8 cellular contexts compared by ENCODE assay signal in the genomic region with DNA sequence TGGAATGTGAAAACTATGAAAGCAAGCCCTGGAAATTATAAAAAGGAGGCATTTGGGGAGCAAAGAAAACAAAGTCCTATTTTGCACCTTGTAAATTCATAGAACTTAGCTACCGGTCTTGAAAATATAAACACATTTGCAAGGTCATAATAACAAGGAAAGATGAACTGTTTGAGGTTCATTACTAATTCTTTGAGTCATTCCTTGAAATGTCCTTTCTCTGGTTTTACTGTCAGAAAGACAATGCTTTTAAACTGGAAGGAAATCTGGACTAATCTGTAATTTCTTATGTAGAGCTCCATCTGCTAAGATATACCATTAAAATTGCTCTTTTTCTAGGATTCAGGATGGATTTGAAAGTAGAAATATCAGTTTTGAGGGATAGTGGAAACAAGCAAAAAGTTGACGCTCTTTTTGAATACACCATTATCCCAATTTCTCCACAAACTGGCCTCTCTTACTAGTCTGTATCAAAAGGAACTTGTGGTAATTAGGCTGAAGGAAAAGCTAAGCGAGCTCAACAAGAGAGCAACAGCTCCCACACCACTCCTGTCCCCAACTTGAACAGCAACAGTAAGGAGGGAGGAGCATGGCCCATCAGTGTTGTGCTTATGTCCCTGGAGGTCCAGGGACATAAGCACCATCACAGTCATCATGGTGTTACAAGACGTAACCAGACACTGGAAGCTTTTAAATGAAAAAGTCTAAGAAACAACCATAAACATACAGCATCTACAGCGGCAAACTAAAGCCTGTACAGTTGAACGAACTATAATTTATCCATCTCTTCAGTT. TPM values are rescaled to one million over a fixed set of nuclear protein-coding genes. Genes with fewer than 3 reads are reported as not detected.
DNase-seq lines count a peak whose midpoint lies in the region; ATAC-seq and TF ChIP-seq lines count a peak whose summit lies in the region.

No MANE protein-coding gene starts in this region.

- no peaks in the 10 kb centered on the region; the same call in 1 of the 2 replicates for H3F3A ChIP-seq in Loucy (ENCODE audit: low read depth)

- no peaks in the 10 kb centered on the region for H3K9me2 ChIP-seq in Loucy (replicated peaks; ENCODE audit: low read depth, low read length)

- no peaks in the 10 kb centered on the region for H3K27me3 ChIP-seq in Loucy (ENCODE audit: insufficient read depth, low read length, poor library complexity, severe bottlenecking)
- H3K27me3 ChIP-seq in iPS-15b (ENCODE audit: control insufficient read depth, insufficient read depth, low read length): no peaks in the 10 kb centered on the region

- peak overlapping the region; percentile 93 for H3K9ac ChIP-seq in Loucy (ENCODE audit: low read depth, low read length, poor library complexity, severe bottlenecking)
- H3K9ac ChIP-seq in iPS-15b (ENCODE audit: low read depth, low read length): peak overlapping the region; percentile 95

- peaks cover 42% of the 10 kb centered on the region for H3K36me3 Mint-ChIP-seq in activated CD8-positive, alpha-beta memory T cell treated with anti-CD3 and anti-CD28 coated beads, Interleukin-2, amount 10 ng/mL, durations not matched to agents 7 days and 5 days
- peaks cover 41% of the 10 kb centered on the region for H3K36me3 Mint-ChIP-seq in activated T-helper 1 cell treated with anti-CD3 and anti-CD28 coated beads, Interleukin-12 subunit alpha, Interleukin-12 subunit beta, Interleukin-2, Interleukin-4 antibody, amounts not matched to agents 30 ng/mL and 10 ng/mL and 1 ng/mL, durations not matched to agents 14 hours and 24 hours and 36 hours (ENCODE audit: low read depth)
- H3K36me3 Mint-ChIP-seq in stimulated activated effector memory CD8-positive, alpha-beta T cell treated with anti-CD3 and anti-CD28 coated beads, Interleukin-12 subunit alpha, Interleukin-12 subunit beta, amount 100 ng/mL, for 72 hours: peaks cover 84% of the 10 kb centered on the region

- DNase-seq in activated CD8-positive, alpha-beta memory T cell treated with anti-CD3 and anti-CD28 coated beads, Interleukin-2, amount 10 ng/mL, durations not matched to agents 7 days and 5 days: no peak
- no peak for DNase-seq in activated CD8-positive, alpha-beta memory T cell treated with anti-CD3 and anti-CD28 coated beads, Interleukin-2, amount 50 U/mL, for 4 hours
- no peak for DNase-seq in activated T-helper 1 cell treated with anti-CD3 and anti-CD28 coated beads, Interleukin-12 subunit alpha, Interleukin-12 subunit beta, Interleukin-2, Interleukin-4 antibody, amounts not matched to agents 30 ng/mL and 10 ng/mL and 1 ng/mL, durations not matched to agents 14 hours and 24 hours and 36 hours (ENCODE audit: low spot score)
- no peak for DNase-seq in stimulated activated effector memory CD8-positive, alpha-beta T cell treated with anti-CD3 and anti-CD28 coated beads, Interleukin-12 subunit alpha, Interleukin-12 subunit beta, amount 100 ng/mL, for 72 hours (ENCODE audit: low spot score in 2 of 2)
- no peak for DNase-seq in posterior cingulate gyrus
- no peak for DNase-seq in stimulated activated CD4-positive, alpha-beta T cell treated with anti-CD3 and anti-CD28 coated beads, Interleukin-1b, Interleukin-23, amount 100 ng/mL, for 48 hours

- H3K79me2 ChIP-seq in Loucy (ENCODE audit: insufficient read depth, low read length): peaks cover 80% of the 10 kb centered on the region

- peak overlapping the region; percentile 96 for H3K27ac Mint-ChIP-seq in activated CD8-positive, alpha-beta memory T cell treated with anti-CD3 and anti-CD28 coated beads, Interleukin-2, amount 10 ng/mL, durations not matched to agents 7 days and 5 days
- peak overlapping the region; percentile 96 for H3K27ac Mint-ChIP-seq in activated T-helper 1 cell treated with anti-CD3 and anti-CD28 coated beads, Interleukin-12 subunit alpha, Interleukin-12 subunit beta, Interleukin-2, Interleukin-4 antibody, amounts not matched to agents 30 ng/mL and 10 ng/mL and 1 ng/mL, durations not matched to agents 14 hours and 24 hours and 36 hours
- H3K27ac Mint-ChIP-seq in stimulated activated effector memory CD8-positive, alpha-beta T cell treated with anti-CD3 and anti-CD28 coated beads, Interleukin-12 subunit alpha, Interleukin-12 subunit beta, amount 100 ng/mL, for 72 hours: peak overlapping the region; percentile 95

- no peak for ATAC-seq in activated CD8-positive, alpha-beta memory T cell treated with anti-CD3 and anti-CD28 coated beads, Interleukin-2, amount 10 ng/mL, durations not matched to agents 7 days and 5 days
- ATAC-seq in stimulated activated effector memory CD8-positive, alpha-beta T cell treated with anti-CD3 and anti-CD28 coated beads, Interleukin-12 subunit alpha, Interleukin-12 subunit beta, amount 100 ng/mL, for 72 hours: no peak

- H3K36me3 ChIP-seq in Loucy (ENCODE audit: insufficient read depth, low read length) (peaks cover 8% of the 10 kb centered on the region; the same call in 1 of the 2 replicates), iPS-15b (ENCODE audit: control insufficient read depth, insufficient read depth, low read length) (no peaks in the 10 kb centered on the region)

- peak overlapping the region; percentile 87 for H3K4me3 ChIP-seq in Loucy (ENCODE audit: low read length, poor library complexity, severe bottlenecking)
- peak overlapping the region; percentile 78 for H3K4me3 ChIP-seq in iPS-15b (ENCODE audit: low read depth, low read length)

- no peaks in the 10 kb centered on the region for H3K27me3 Mint-ChIP-seq in activated CD8-positive, alpha-beta memory T cell treated with anti-CD3 and anti-CD28 coated beads, Interleukin-2, amount 10 ng/mL, durations not matched to agents 7 days and 5 days
- no peaks in the 10 kb centered on the region for H3K27me3 Mint-ChIP-seq in activated T-helper 1 cell treated with anti-CD3 and anti-CD28 coated beads, Interleukin-12 subunit alpha, Interleukin-12 subunit beta, Interleukin-2, Interleukin-4 antibody, amounts not matched to agents 30 ng/mL and 10 ng/mL and 1 ng/mL, durations not matched to agents 14 hours and 24 hours and 36 hours (ENCODE audit: insufficient read depth)

- peaks cover 57% of the 10 kb centered on the region for H4K20me1 ChIP-seq in Loucy (ENCODE audit: insufficient read depth, low read length, poor library complexity, severe bottlenecking)

- intact Hi-C loops in activated T-helper 1 cell treated with anti-CD3 and anti-CD28 coated beads, Interleukin-12 subunit alpha, Interleukin-12 subunit beta, Interleukin-2, Interleukin-4 antibody, amounts not matched to agents 30 ng/mL and 10 ng/mL and 1 ng/mL, durations not matched to agents 14 hours and 24 hours and 36 hours (cut with micrococcal nuclease): loop anchor here (1.0 to 10.0 kb wide), 8 partner anchors 10 to 754 kb away; partner anchors contain the start of genes DNMBP and GOT1
- intact Hi-C loops in posterior cingulate gyrus (cut with DNase I): no loop called here

- peak overlapping the region; percentile 94 for H2AFZ ChIP-seq in Loucy (ENCODE audit: low read length)

- TF ChIP-seq CTCF in Loucy (conservative IDR thresholded peaks at IDR 0.05; ENCODE audit: low read length): no peak

- H3K9me3 ChIP-seq in Loucy (ENCODE audit: insufficient read depth, low read depth, low read length) (no peaks in the 10 kb centered on the region), iPS-15b (ENCODE audit: control insufficient read depth, insufficient read depth, low read length) (no peaks in the 10 kb centered on the region)

- no peaks in the 10 kb centered on the region for H3K9me3 Mint-ChIP-seq in activated CD8-positive, alpha-beta memory T cell treated with anti-CD3 and anti-CD28 coated beads, Interleukin-2, amount 10 ng/mL, durations not matched to agents 7 days and 5 days (ENCODE audit: low read depth)
- H3K9me3 Mint-ChIP-seq in activated T-helper 1 cell treated with anti-CD3 and anti-CD28 coated beads, Interleukin-12 subunit alpha, Interleukin-12 subunit beta, Interleukin-2, Interleukin-4 antibody, amounts not matched to agents 30 ng/mL and 10 ng/mL and 1 ng/mL, durations not matched to agents 14 hours and 24 hours and 36 hours: no peaks in the 10 kb centered on the region
- no peaks in the 10 kb centered on the region for H3K9me3 Mint-ChIP-seq in stimulated activated effector memory CD8-positive, alpha-beta T cell treated with anti-CD3 and anti-CD28 coated beads, Interleukin-12 subunit alpha, Interleukin-12 subunit beta, amount 100 ng/mL, for 72 hours

- peak overlapping the region; percentile 98 for H3K4me3 Mint-ChIP-seq in activated CD8-positive, alpha-beta memory T cell treated with anti-CD3 and anti-CD28 coated beads, Interleukin-2, amount 10 ng/mL, durations not matched to agents 7 days and 5 days
- H3K4me3 Mint-ChIP-seq in activated T-helper 1 cell treated with anti-CD3 and anti-CD28 coated beads, Interleukin-12 subunit alpha, Interleukin-12 subunit beta, Interleukin-2, Interleukin-4 antibody, amounts not matched to agents 30 ng/mL and 10 ng/mL and 1 ng/mL, durations not matched to agents 14 hours and 24 hours and 36 hours: peak overlapping the region; percentile 98
- peak overlapping the region; percentile 92 for H3K4me3 Mint-ChIP-seq in stimulated activated effector memory CD8-positive, alpha-beta T cell treated with anti-CD3 and anti-CD28 coated beads, Interleukin-12 subunit alpha, Interleukin-12 subunit beta, amount 100 ng/mL, for 72 hours

- H3K4me1 ChIP-seq in Loucy (ENCODE audit: insufficient read depth, low read length, poor library complexity, severe bottlenecking) (peaks cover 57% of the 10 kb centered on the region), iPS-15b (ENCODE audit: control insufficient read depth, insufficient read depth, low read length) (no peaks in the 10 kb centered on the region)

- CTCF ChIA-PET in activated CD8-positive, alpha-beta memory T cell treated with anti-CD3 and anti-CD28 coated beads, Interleukin-2, amount 10 ng/mL, durations not matched to agents 7 days and 5 days (lab: Charles Lee): interaction anchor here (0.6 to 2.2 kb wide), 6 partner anchors 9 to 348 kb away, joined by 3 to 9 read pairs (median 4); partner anchors contain the start of gene DNMBP

- H3K4me2 ChIP-seq in Loucy (ENCODE audit: low read depth, low read length, poor library complexity, severe bottlenecking): peak overlapping the region; percentile 97

- peaks cover 60% of the 10 kb centered on the region for H3K4me1 Mint-ChIP-seq in activated CD8-positive, alpha-beta memory T cell treated with anti-CD3 and anti-CD28 coated beads, Interleukin-2, amount 10 ng/mL, durations not matched to agents 7 days and 5 days
- peaks cover 65% of the 10 kb centered on the region for H3K4me1 Mint-ChIP-seq in activated T-helper 1 cell treated with anti-CD3 and anti-CD28 coated beads, Interleukin-12 subunit alpha, Interleukin-12 subunit beta, Interleukin-2, Interleukin-4 antibody, amounts not matched to agents 30 ng/mL and 10 ng/mL and 1 ng/mL, durations not matched to agents 14 hours and 24 hours and 36 hours (ENCODE audit: low read depth)
- H3K4me1 Mint-ChIP-seq in stimulated activated effector memory CD8-positive, alpha-beta T cell treated with anti-CD3 and anti-CD28 coated beads, Interleukin-12 subunit alpha, Interleukin-12 subunit beta, amount 100 ng/mL, for 72 hours: peaks cover 59% of the 10 kb centered on the region

RNA-seq across cellular contexts. Expression of gene ERLIN1, which starts 1.2 kb away (rescaled TPM):
- total RNA-seq in activated CD8-positive, alpha-beta memory T cell treated with anti-CD3 and anti-CD28 coated beads, Interleukin-2, amount 10 ng/mL, durations not matched to agents 7 days and 5 days: 10 to 100 TPM; 17.2 to 17.5 TPM
- 16.6 and 19.4 TPM in 2 replicates for total RNA-seq in activated T-helper 1 cell treated with anti-CD3 and anti-CD28 coated beads, Interleukin-12 subunit alpha, Interleukin-12 subunit beta, Interleukin-2, Interleukin-4 antibody, amounts not matched to agents 30 ng/mL and 10 ng/mL and 1 ng/mL, durations not matched to agents 14 hours and 24 hours and 36 hours

RNA-seq across cellular contexts. Expression of gene CHUK, which starts 44.8 kb away (rescaled TPM):
- 10 to 100 TPM; 27.4 to 31.6 TPM for total RNA-seq in activated CD8-positive, alpha-beta memory T cell treated with anti-CD3 and anti-CD28 coated beads, Interleukin-2, amount 10 ng/mL, durations not matched to agents 7 days and 5 days
- 38.3 and 43.6 TPM in 2 replicates for total RNA-seq in activated T-helper 1 cell treated with anti-CD3 and anti-CD28 coated beads, Interleukin-12 subunit alpha, Interleukin-12 subunit beta, Interleukin-2, Interleukin-4 antibody, amounts not matched to agents 30 ng/mL and 10 ng/mL and 1 ng/mL, durations not matched to agents 14 hours and 24 hours and 36 hours
